In the genomic region with DNA sequence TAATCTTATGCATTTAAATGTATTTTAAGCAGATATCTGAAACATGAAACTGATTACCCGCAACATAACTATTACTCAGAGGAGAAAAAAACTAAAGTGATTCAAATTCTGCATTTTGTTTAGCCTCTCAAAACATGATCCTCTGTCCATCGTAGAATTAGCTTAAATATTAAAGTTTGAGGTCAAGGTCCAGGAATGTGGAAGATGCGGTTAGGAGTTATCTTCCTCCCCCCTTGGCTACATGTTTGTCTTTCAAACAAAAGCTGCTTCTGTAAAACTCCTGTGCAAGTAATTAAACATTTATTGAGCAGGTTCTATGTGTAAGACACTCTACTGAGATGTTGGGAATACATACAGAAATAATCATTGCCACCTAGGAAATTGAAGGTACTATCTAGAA, we compare ENCODE assay signal across 28 cellular contexts.
"Had no signal": no experiment of that assay in that cellular context is flagged by ENCODE, and none has a peak within 500 bp of the region (broad histone marks: within the 10 kb centered on the region; RNA-seq: fewer than 3 reads in every experiment).

No MANE protein-coding gene starts in this region.

- H3K27me3 Mint-ChIP-seq: naive B cell; progenitor cell of endocrine pancreas; stimulated activated memory B cell treated with anti-CD40 and anti-IgM and Interleukin-4, amounts not matched to agents 10 μg/mL and 1 μg/mL and 100 μg/mL, for 72 hours; stimulated activated naive CD8-positive, alpha-beta T cell treated with anti-CD3 and anti-CD28 coated beads, Interleukin-15, amount 100 ng/mL, for 72 hours; type B pancreatic cell had no signal

- H3K4me3 ChIP-seq: left ventricle myocardium inferior, lung, neural progenitor cell, ovary, sigmoid colon, tibial nerve, uterus had no signal

- H3K27ac Mint-ChIP-seq: mesothelial cell of epicardium; naive B cell; natural killer cell; nephron progenitor cell; neural progenitor cell; progenitor cell of endocrine pancreas; stimulated activated memory B cell treated with anti-CD40 and anti-IgM and Interleukin-4, amounts not matched to agents 10 μg/mL and 1 μg/mL and 100 μg/mL, for 72 hours; stimulated activated naive CD8-positive, alpha-beta T cell treated with anti-CD3 and anti-CD28 coated beads, Interleukin-15, amount 100 ng/mL, for 72 hours; type B pancreatic cell had no signal

- H3K27me3 ChIP-seq: neural progenitor cell, neutrophil, ovary, sigmoid colon, tibial nerve, uterus had no signal

- H3K4me1 ChIP-seq: left ventricle myocardium inferior, neural progenitor cell, sigmoid colon, tibial nerve, uterus had no signal

- H3K36me3 Mint-ChIP-seq: mesothelial cell of epicardium; naive B cell; natural killer cell; neural progenitor cell; stimulated activated memory B cell treated with anti-CD40 and anti-IgM and Interleukin-4, amounts not matched to agents 10 μg/mL and 1 μg/mL and 100 μg/mL, for 72 hours; type B pancreatic cell had no signal

- DNase-seq: hippocampal formation; left ventricle myocardium inferior; mesendoderm; naive B cell; natural killer cell; nephron progenitor cell; occipital lobe; ovary; retina; right cardiac atrium; sigmoid colon; small intestine; stimulated activated CD4-positive, alpha-beta T cell treated with anti-CD3 and anti-CD28 coated beads, Interleukin-1b, Interleukin-23, amount 100 ng/mL, for 48 hours; stimulated activated CD4-positive, alpha-beta T cell treated with anti-CD3 and anti-CD28 coated beads, Interleukin-2, amount 100 ng/mL, for 48 hours; stimulated activated CD4-positive, alpha-beta T cell treated with anti-CD3 and anti-CD28 coated beads, Interleukin-4, amount 100 ng/mL, for 4 hours; stimulated activated CD8-positive, alpha-beta memory T cell treated with anti-CD3 and anti-CD28 coated beads, Interleukin-4, amount 100 ng/mL, for 48 hours; stimulated activated naive CD4-positive, alpha-beta T cell treated with Interleukin-2 at 50 U/mL for 16 hours; stimulated activated naive CD8-positive, alpha-beta T cell treated with anti-CD3 and anti-CD28 coated beads, Interleukin-15, amount 100 ng/mL, for 72 hours; substantia nigra; uterus had no signal

- H3K4me1 Mint-ChIP-seq: naive B cell; natural killer cell; nephron progenitor cell; neural progenitor cell; stimulated activated memory B cell treated with anti-CD40 and anti-IgM and Interleukin-4, amounts not matched to agents 10 μg/mL and 1 μg/mL and 100 μg/mL, for 72 hours; stimulated activated naive CD8-positive, alpha-beta T cell treated with anti-CD3 and anti-CD28 coated beads, Interleukin-15, amount 100 ng/mL, for 72 hours had no signal

- H3K4me3 Mint-ChIP-seq: mesothelial cell of epicardium; naive B cell; natural killer cell; nephron progenitor cell; neural progenitor cell; stimulated activated memory B cell treated with anti-CD40 and anti-IgM and Interleukin-4, amounts not matched to agents 10 μg/mL and 1 μg/mL and 100 μg/mL, for 72 hours; stimulated activated naive CD8-positive, alpha-beta T cell treated with anti-CD3 and anti-CD28 coated beads, Interleukin-15, amount 100 ng/mL, for 72 hours; type B pancreatic cell had no signal

- H3K36me3 ChIP-seq: left ventricle myocardium inferior, neural progenitor cell, neutrophil, ovary, sigmoid colon, tibial nerve had no signal

- H3K9me3 ChIP-seq: left ventricle myocardium inferior, neutrophil, ovary, sigmoid colon, tibial nerve, uterus had no signal

- H3K27ac ChIP-seq: left ventricle myocardium inferior, neural progenitor cell, neutrophil, ovary, sigmoid colon, tibial nerve, uterus had no signal

- H3K9me3 Mint-ChIP-seq: mesothelial cell of epicardium; nephron progenitor cell; neural progenitor cell; stimulated activated memory B cell treated with anti-CD40 and anti-IgM and Interleukin-4, amounts not matched to agents 10 μg/mL and 1 μg/mL and 100 μg/mL, for 72 hours; type B pancreatic cell had no signal

- ATAC-seq: natural killer cell; right cardiac atrium; stimulated activated memory B cell treated with anti-CD40 and anti-IgM and Interleukin-4, amounts not matched to agents 10 μg/mL and 1 μg/mL and 100 μg/mL, for 72 hours; stimulated activated naive CD8-positive, alpha-beta T cell treated with anti-CD3 and anti-CD28 coated beads, Interleukin-15, amount 100 ng/mL, for 72 hours had no signal
